ENCODE assay signal across 21 cellular contexts in the genomic region with DNA sequence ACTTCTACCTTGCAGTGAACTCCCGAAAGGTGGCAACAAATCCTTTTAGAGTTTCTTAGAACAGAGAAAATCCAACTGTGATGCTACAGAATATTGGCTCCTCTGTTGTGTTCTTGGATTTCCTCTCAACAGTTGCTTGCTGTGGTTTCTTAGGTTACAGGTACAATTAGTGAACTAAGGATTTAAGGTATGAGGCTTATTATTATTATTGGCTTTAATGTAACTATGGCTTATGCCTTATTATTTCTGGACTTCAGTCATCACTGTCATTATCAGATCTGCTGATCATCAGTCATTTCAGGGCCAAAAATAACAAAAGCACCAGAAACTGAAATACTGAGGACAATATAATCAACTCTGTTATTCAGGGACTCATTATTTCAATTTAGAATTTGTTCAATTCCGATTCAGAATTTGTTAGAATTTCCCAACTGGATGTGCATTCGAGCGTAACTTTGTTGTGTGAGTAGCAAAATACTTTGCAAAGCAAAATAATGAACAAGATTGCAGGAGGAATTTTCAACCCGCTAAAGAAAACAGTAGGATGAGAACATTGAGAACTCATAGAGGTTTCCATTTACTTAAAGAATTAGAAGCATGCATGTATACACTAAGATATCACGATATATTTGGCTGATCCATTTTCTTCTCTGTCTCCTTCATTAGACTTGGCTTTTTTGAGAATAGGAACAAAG.
"Had no signal": no experiment of that assay in that cellular context is flagged by ENCODE, and none has a peak within 500 bp of the region (broad histone marks: within the 10 kb centered on the region; RNA-seq: fewer than 3 reads in every experiment).

No MANE protein-coding gene starts in this region.

- H3K36me3 Mint-ChIP-seq: activated CD8-positive, alpha-beta memory T cell treated with anti-CD3 and anti-CD28 coated beads, Interleukin-2, amount 10 ng/mL, durations not matched to agents 7 days and 5 days; brain had no signal

- ATAC-seq: activated CD8-positive, alpha-beta memory T cell treated with anti-CD3 and anti-CD28 coated beads, Interleukin-2, amount 10 ng/mL, durations not matched to agents 7 days and 5 days; gastrocnemius medialis; left cardiac atrium; psoas muscle had no signal

- H3K4me3 Mint-ChIP-seq: activated B cell treated with CpG ODN at 0.5 μM for 24 hours; activated CD8-positive, alpha-beta memory T cell treated with anti-CD3 and anti-CD28 coated beads, Interleukin-2, amount 10 ng/mL, durations not matched to agents 7 days and 5 days; activated CD8-positive, alpha-beta T cell treated with anti-CD3 and anti-CD28 coated beads for 36 hours; activated naive CD8-positive, alpha-beta T cell; brain; T-helper 2 cell treated with Interferon-gamma antibody and Interleukin-4, amounts not matched to agents 5 μg/mL and 100 μg/mL, for 36 hours had no signal

- DNase-seq: activated B cell treated with CpG ODN at 0.5 μM for 24 hours; activated CD4-positive, alpha-beta T cell treated with anti-CD3 and anti-CD28 coated beads, Interleukin-2, amount 50 U/mL, for 1 hour; activated CD8-positive, alpha-beta memory T cell treated with anti-CD3 and anti-CD28 coated beads, Interleukin-2, amount 10 ng/mL, durations not matched to agents 7 days and 5 days; activated naive CD4-positive, alpha-beta T cell treated with Interleukin-2 at 50 U/mL for 16 hours; activated T-cell treated with anti-CD3 and anti-CD28 coated beads, Interleukin-2, amount 50 U/mL, for 48 hours; adrenal gland; aorta; dermis blood vessel endothelial cell; effector CD8-positive, alpha-beta T cell; esophagus squamous epithelium; gastrocnemius medialis; glutamatergic neuron; left cardiac atrium; psoas muscle; stimulated activated CD4-positive, alpha-beta T cell treated with anti-CD3 and anti-CD28 coated beads, Interleukin-1b, Interleukin-23, amount 100 ng/mL, for 48 hours; stimulated activated naive CD4-positive, alpha-beta T cell treated with Interleukin-2 at 50 U/mL for 16 hours; T-helper 1 cell had no signal

- H3K27ac Mint-ChIP-seq: activated B cell treated with CpG ODN at 0.5 μM for 24 hours; activated CD8-positive, alpha-beta memory T cell treated with anti-CD3 and anti-CD28 coated beads, Interleukin-2, amount 10 ng/mL, durations not matched to agents 7 days and 5 days; activated CD8-positive, alpha-beta T cell treated with anti-CD3 and anti-CD28 coated beads for 36 hours; activated naive CD8-positive, alpha-beta T cell; brain; T-helper 2 cell treated with Interferon-gamma antibody and Interleukin-4, amounts not matched to agents 5 μg/mL and 100 μg/mL, for 36 hours had no signal

- H3K4me1 Mint-ChIP-seq: activated B cell treated with CpG ODN at 0.5 μM for 24 hours; activated CD8-positive, alpha-beta memory T cell treated with anti-CD3 and anti-CD28 coated beads, Interleukin-2, amount 10 ng/mL, durations not matched to agents 7 days and 5 days; brain had no signal
